18 cellular contexts compared by ENCODE assay signal in genomic region chr3:128556949-128557348, GRCh38.
"Had no signal": no experiment of that assay in that cellular context is flagged by ENCODE, and none has a peak within 500 bp of the region (broad histone marks: within the 10 kb centered on the region; RNA-seq: fewer than 3 reads in every experiment).

No MANE protein-coding gene starts in this region.

- H3K36me3 ChIP-seq: colonic mucosa, gastrocnemius medialis, left ventricle myocardium inferior, ovary, right lobe of liver, thoracic aorta had no signal

- ATAC-seq: activated CD4-positive, CD25-positive, alpha-beta regulatory T cell treated with anti-CD3 and anti-CD28 coated beads, Interleukin-2, amount 50 U/mL, for 24 hours; esophagus mucosa; gastrocnemius medialis; naive thymus-derived CD8-positive, alpha-beta T cell; right lobe of liver; stimulated activated naive B cell treated with anti-CD40 and anti-IgM and Interleukin-4, amounts not matched to agents 10 μg/mL and 1 μg/mL and 100 μg/mL, for 72 hours had no signal

- H3K27ac ChIP-seq: colonic mucosa, ovary, right lobe of liver, thoracic aorta had no signal

- H3K4me1 ChIP-seq: colonic mucosa, gastrocnemius medialis, right lobe of liver had no signal

- DNase-seq: activated CD4-positive, alpha-beta T cell treated with anti-CD3 and anti-CD28 coated beads, Interleukin-2, amount 10 ng/mL, durations not matched to agents 7 days and 5 days; activated CD8-positive, alpha-beta memory T cell treated with anti-CD3 and anti-CD28 coated beads, Interleukin-2, amount 50 U/mL, for 4 hours; activated effector memory CD4-positive, alpha-beta T cell treated with Interleukin-2 at 50 U/mL for 16 hours; activated naive CD4-positive, alpha-beta T cell treated with anti-CD3 and anti-CD28 coated beads, Interleukin-2, amount 50 U/mL, for 16 hours; activated T-cell treated with anti-CD3 and anti-CD28 coated beads, Interleukin-2, amount 50 U/mL, for 48 hours; colonic mucosa; gastrocnemius medialis; head of caudate nucleus; left ventricle myocardium inferior; naive thymus-derived CD8-positive, alpha-beta T cell; ovary; right lobe of liver; stimulated activated CD4-positive, alpha-beta T cell treated with anti-CD3 and anti-CD28 coated beads, Interleukin-4, amount 100 ng/mL, for 4 hours; stimulated activated naive B cell treated with anti-CD40 and anti-IgM and Interleukin-4, amounts not matched to agents 10 μg/mL and 1 μg/mL and 100 μg/mL, for 72 hours; T1000 had no signal

- H3K9me3 ChIP-seq: colonic mucosa, gastrocnemius medialis, left ventricle myocardium inferior, ovary, right lobe of liver, thoracic aorta had no signal

- H3K27me3 ChIP-seq: ovary, right lobe of liver had no signal

- H3K4me3 ChIP-seq: colonic mucosa, gastrocnemius medialis, left ventricle myocardium inferior, ovary, right lobe of liver, thoracic aorta had no signal
